26 cellular contexts compared by ENCODE assay signal in genomic region chr14:69464379-69464778, GRCh38. TPM values are rescaled to one million over a fixed set of nuclear protein-coding genes. Genes with fewer than 3 reads are reported as not detected.
DNase-seq lines count a peak whose midpoint lies in the region; ATAC-seq and TF ChIP-seq lines count a peak whose summit lies in the region.
"Had no signal": no experiment of that assay in that cellular context is flagged by ENCODE, and none has a peak within 500 bp of the region (broad histone marks: within the 10 kb centered on the region; RNA-seq: fewer than 3 reads in every experiment).

No MANE protein-coding gene starts in this region.

- H3K9ac ChIP-seq in PC-3 (ENCODE audit: low read length), result peak overlapping the region; percentile 59

- CTCF ChIA-PET in PC-3 (lab: Charles Lee), result interaction anchor here (0.6 to 0.8 kb wide), 3 partner anchors 9 to 594 kb away, joined by 3 to 6 read pairs (median 5); no protein-coding TSS in a partner anchor

- no peaks in the 10 kb centered on the region for H3K27me3 ChIP-seq in PC-3 (ENCODE audit: low read length)
- H3K27me3 ChIP-seq in brain microvascular endothelial cell (replicated peaks), result no peaks in the 10 kb centered on the region
- H3K27me3 ChIP-seq in transverse colon, result no peaks in the 10 kb centered on the region
- H3K27me3 ChIP-seq in gastrocnemius medialis, result no peaks in the 10 kb centered on the region
- H3K27me3 ChIP-seq: heart right ventricle, suprapubic skin had no signal

- H3K4me1 ChIP-seq in PC-3 (ENCODE audit: insufficient read depth, low read length) (peaks cover 14% of the 10 kb centered on the region), transverse colon (no peaks in the 10 kb centered on the region), gastrocnemius medialis (no peaks in the 10 kb centered on the region)
- H3K4me1 ChIP-seq: suprapubic skin had no signal

- no peak for ATAC-seq in PC-3
- ATAC-seq in gastrocnemius medialis, result no peak
- no peak for ATAC-seq in HG03196 (IDR thresholded peaks at IDR 0.05; ENCODE audit: unreplicated experiment)
- ATAC-seq: activated CD8-positive, alpha-beta T cell treated with anti-CD3 and anti-CD28 coated beads, Interleukin-2, amount 10 ng/mL, durations not matched to agents 7 days and 5 days; activated naive CD4-positive, alpha-beta T cell treated with anti-CD3 and anti-CD28 coated beads, Interleukin-2, amount 50 U/mL, for 72 hours; CD8-positive, alpha-beta T cell; sciatic nerve had no signal

- no peak for TF ChIP-seq CTCF in PC-3 (conservative IDR thresholded peaks at IDR 0.05; ENCODE audit: low read depth, low read length)
- no peak for TF ChIP-seq CTCF in brain microvascular endothelial cell (IDR thresholded peaks at IDR 0.05; ENCODE audit: low read depth, low read length, missing control alignments)
- TF ChIP-seq CTCF in transverse colon (IDR thresholded peaks at IDR 0.05), result no peak
- no peak for TF ChIP-seq CTCF in gastrocnemius medialis (IDR thresholded peaks at IDR 0.05 in 4 of 5, conservative IDR thresholded peaks at IDR 0.05 in 1 of 5)

- POLR2A ChIA-PET in PC-3 (lab: Charles Lee; ENCODE audit: unreplicated experiment), result interaction anchor here (0.5 to 0.6 kb wide), 2 partner anchors 202 to 312 kb away, joined by 3 to 6 read pairs; no protein-coding TSS in a partner anchor

- H3F3A ChIP-seq in PC-3 (ENCODE audit: low read length, unreplicated experiment), result peaks cover 5% of the 10 kb centered on the region

- TF ChIP-seq POLR2A in transverse colon (IDR thresholded peaks at IDR 0.05), result no peak
- no peak for TF ChIP-seq POLR2A in gastrocnemius medialis (IDR thresholded peaks at IDR 0.05)

- DNase-seq in A172 (ENCODE audit: low spot score) (peak; percentile 1), PC-3 (no peak), brain microvascular endothelial cell (peak; percentile 14), iris pigment epithelial cell (ENCODE audit: low read depth) (peak; percentile 37), transverse colon (no peak), gastrocnemius medialis (no peak), SIG-M5 (lab: John Stamatoyannopoulos, UW) (no peak)
- DNase-seq: activated CD4-positive, alpha-beta T cell treated with anti-CD3 and anti-CD28 coated beads for 1 hour; activated CD8-positive, alpha-beta T cell treated with anti-CD3 and anti-CD28 coated beads, Interleukin-2, amount 10 ng/mL, durations not matched to agents 7 days and 5 days; aorta; CD8-positive, alpha-beta T cell; central memory CD4-positive, alpha-beta T cell; GDM1; heart right ventricle; KBM-7; MM.1S; NCI-H2029 treated with DMSO at 0.1 percent for 48 hours; NCI-H345; stimulated activated naive CD4-positive, alpha-beta T cell had no signal

- H3K27ac ChIP-seq in PC-3 (ENCODE audit: low read length) (peak overlapping the region; percentile 92), brain microvascular endothelial cell (peak overlapping the region; percentile 59), transverse colon (no peak overlapping the region), gastrocnemius medialis (no peak overlapping the region)
- H3K27ac ChIP-seq: 22Rv1, suprapubic skin had no signal

- in situ Hi-C loops in brain microvascular endothelial cell (cut with HindIII; ENCODE audit: low pct_ligation_motif_present, low sequenced_read_pairs), result no loop called here
- in situ Hi-C loops in transverse colon (cut with MboI; ENCODE audit: low pct_ligation_motif_present in 1 of 4, low pct_unique_long_range_greater_than_20kb in 1 of 4, low sequenced_read_pairs in 3 of 4), result loop anchor here in 3 of 4 donors (25.0 kb wide), 2 partner anchors 227 to 327 kb away; no protein-coding TSS in a partner anchor
- in situ Hi-C loops in gastrocnemius medialis (cut with MboI; ENCODE audit: low sequenced_read_pairs in 4 of 4), result loop anchor here in 3 of 4 donors (5.0 to 25.0 kb wide), 2 partner anchors 222 to 227 kb away; no protein-coding TSS in a partner anchor

- peak overlapping the region; percentile 68 for H3K4me2 ChIP-seq in PC-3 (ENCODE audit: low read length)

- H3K79me2 ChIP-seq in PC-3 (ENCODE audit: low read length), result no peaks in the 10 kb centered on the region

- 0 out of 2 replicates have a peak, but pooled peaks cover 6% of the 10 kb centered on the region for H4K20me1 ChIP-seq in PC-3 (ENCODE audit: low read length)

- H3K9me2 ChIP-seq in PC-3 (replicated peaks; ENCODE audit: low read length), result no peaks in the 10 kb centered on the region

- 0 out of 2 replicates have a peak overlapping the region, but pooled peaks have one; percentile 18 for H2AFZ ChIP-seq in PC-3 (ENCODE audit: low read length)

- no peaks in the 10 kb centered on the region for H3K9me3 ChIP-seq in PC-3 (ENCODE audit: low read length)
- no peaks in the 10 kb centered on the region for H3K9me3 ChIP-seq in transverse colon
- no peaks in the 10 kb centered on the region for H3K9me3 ChIP-seq in gastrocnemius medialis
- H3K9me3 ChIP-seq: heart right ventricle, suprapubic skin had no signal

- BruUV-seq in PC-3 (replicated peaks; lab: Mats Ljungman, UMichigan), result TSS peak; percentile 79

- H3K4me3 ChIP-seq in PC-3 (ENCODE audit: low read length) (peak overlapping the region; percentile 34; the same call in 1 of the 2 replicates), brain microvascular endothelial cell (ENCODE audit: low read depth, low read length) (no peak overlapping the region), transverse colon (no peak overlapping the region), gastrocnemius medialis (no peak overlapping the region)
- H3K4me3 ChIP-seq: heart right ventricle, suprapubic skin had no signal

- TF ChIP-seq EP300 in transverse colon (IDR thresholded peaks at IDR 0.05; ENCODE audit: low read depth), result no peak

- intact Hi-C loops in PC-3 (cut with micrococcal nuclease) (loop anchor here (10.0 kb wide), 1 partner anchor 600 kb away; no protein-coding TSS in a partner anchor), transverse colon (cut with DNase I; ENCODE audit: low total_unique reads) (no loop called here), gastrocnemius medialis (cut with DNase I; ENCODE audit: low total_unique reads) (no loop called here)

- H3K36me3 ChIP-seq in PC-3 (ENCODE audit: low read depth, low read length), result peaks cover 9% of the 10 kb centered on the region; the same call in 1 of the 2 replicates
- no peaks in the 10 kb centered on the region for H3K36me3 ChIP-seq in brain microvascular endothelial cell (replicated peaks)
- peaks cover 0 to 9% (median 0%) of the 10 kb centered on the region in 4 donors for H3K36me3 ChIP-seq in transverse colon
- H3K36me3 ChIP-seq in gastrocnemius medialis, result no peaks in the 10 kb centered on the region

RNA-seq across cellular contexts. Expression of gene PLEKHD1, which starts 20.1 kb away (rescaled TPM):
- total RNA-seq in A172 (2014; rRNA removed; shearing (Covaris generic)), result not detected in 2 replicates
- total RNA-seq in PC-3 (2014; rRNA removed) (0.15 and 0.35 TPM in 2 replicates), transverse colon (under 1 TPM in 2 of 4 donors, not detected in 2; 0.14 to 0.16 TPM), gastrocnemius medialis (under 1 TPM in 2 of 4 donors, not detected in 2; 0.04 to 0.10 TPM)
- total RNA-seq: HT1080, lung microvascular endothelial cell, sciatic nerve had no signal

Comparison
In these comparisons a context has a peak if more than half of its experiments do, and no peak if none do; other contexts are left out.
1. DNase-seq: peak in A172 (single experiment), brain microvascular endothelial cell (single experiment) and iris pigment epithelial cell (single experiment); none in PC-3 (single experiment), transverse colon (single experiment), gastrocnemius medialis (0 of 2) and SIG-M5 (single experiment).
2. H3K27ac ChIP-seq: peak in PC-3 (single experiment) and brain microvascular endothelial cell (single experiment); none in transverse colon (0 of 4) and gastrocnemius medialis (0 of 4).